1 cellular context compared by ENCODE assay signal in the genomic region with DNA sequence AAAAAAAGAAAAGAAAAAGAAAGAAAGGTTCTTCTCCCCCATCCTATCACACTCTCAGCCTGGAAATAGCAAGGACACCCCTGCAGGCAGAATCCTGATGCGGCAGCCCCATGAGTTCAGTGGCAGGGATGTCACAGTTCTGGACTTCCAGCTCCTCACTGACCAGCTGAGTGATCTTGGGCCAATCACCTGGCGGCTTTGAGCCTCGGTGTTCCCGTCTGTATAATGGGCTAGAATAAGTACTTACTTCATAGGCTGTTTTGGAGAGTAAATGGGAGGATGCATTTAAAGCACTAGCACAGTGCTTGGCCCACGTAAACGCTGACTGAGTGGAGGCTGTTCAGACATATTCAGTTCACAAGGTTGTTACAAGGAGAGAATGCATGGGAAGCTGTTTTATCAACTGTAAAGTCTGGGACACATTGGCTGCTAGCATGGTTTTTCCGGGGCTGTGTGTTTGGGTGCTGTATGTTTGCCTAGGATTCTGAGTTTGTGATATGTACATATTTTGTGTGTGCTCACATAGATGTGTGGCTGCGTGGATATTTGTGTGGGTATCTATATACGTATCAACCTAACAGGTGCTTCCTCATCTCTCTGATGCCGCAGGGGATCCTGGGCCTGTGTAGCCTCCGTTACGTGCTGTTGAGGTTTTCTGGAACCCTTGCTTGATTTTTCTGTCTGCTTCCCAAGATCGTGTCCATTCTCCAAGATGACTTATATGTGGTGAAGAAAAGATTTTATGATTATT.
A peak's percentile ranks its signal among the peaks of the same experiment; 100 is the strongest.
TF ChIP-seq lines count a peak whose summit lies in the region.

No MANE protein-coding gene starts in this region.

TF ChIP-seq in K562, 482 proteins besides CTCF, POLR2A, EP300 and RAD21:
- TF ChIP-seq ZNF354B (CRISPR knock-in tag; IDR thresholded peaks at IDR 0.05) (no peak), CREBBP (IDR thresholded peaks at IDR 0.05; ENCODE audit: low read depth, low read length) (no peak), HNRNPLL (IDR thresholded peaks at IDR 0.05; ENCODE audit: low read depth, low read length, poor library complexity, severe bottlenecking) (no peak), MTF1 (CRISPR knock-in tag; IDR thresholded peaks at IDR 0.05; ENCODE audit: borderline replicate concordance) (no peak), SRSF7 (optimal IDR thresholded peaks at IDR 0.05; ENCODE audit: low read depth, low read length) (no peak), STAG1 (CRISPR knock-in tag; IDR thresholded peaks at IDR 0.05; ENCODE audit: borderline replicate concordance) (no peak), TSC22D4 (tag; IDR thresholded peaks at IDR 0.05) (no peak), CBX5 (IDR thresholded peaks at IDR 0.05; ENCODE audit: borderline replicate concordance, low read depth) (no peak), ZNF584 (CRISPR knock-in tag; IDR thresholded peaks at IDR 0.05; ENCODE audit: low read depth) (no peak), KDM1A (IDR thresholded peaks at IDR 0.05) (peak; percentile 20 to 47; a peak in 1 of 4 replicates), CBX2 (IDR thresholded peaks at IDR 0.05; ENCODE audit: insufficient read depth, low read length, poor library complexity, severe bottlenecking) (no peak), JUND (IDR thresholded peaks at IDR 0.05; ENCODE audit: borderline replicate concordance, low read depth, low read length) (no peak), JUND (tag; IDR thresholded peaks at IDR 0.05; ENCODE audit: borderline replicate concordance, low read depth, low read length) (no peak), PHF20 (IDR thresholded peaks at IDR 0.05; ENCODE audit: partially characterized antibody) (no peak), CBFB (CRISPR knock-in tag; IDR thresholded peaks at IDR 0.05) (no peak), SMARCB1 (IDR thresholded peaks at IDR 0.05; ENCODE audit: insufficient read length, low read depth) (no peak), BCOR (IDR thresholded peaks at IDR 0.05) (peak; percentile 84), LARP7 (IDR thresholded peaks at IDR 0.05) (no peak), SMARCA5 (IDR thresholded peaks at IDR 0.05) (peak; percentile 65; the same call in 1 of the 2 replicates), ZNF174 (CRISPR knock-in tag; IDR thresholded peaks at IDR 0.05) (no peak), BACH1 (tag; IDR thresholded peaks at IDR 0.05) (no peak), PML (IDR thresholded peaks at IDR 0.05; ENCODE audit: low read length) (no peak), ERF (CRISPR knock-in tag; IDR thresholded peaks at IDR 0.05) (no peak), RBM25 (IDR thresholded peaks at IDR 0.05; ENCODE audit: low read depth, low read length, severe bottlenecking) (peak; percentile 87), HDAC2 (IDR thresholded peaks at IDR 0.05) (peak; percentile 61; the same call in 1 of the 2 replicates)
- TF ChIP-seq, protein P1, sequence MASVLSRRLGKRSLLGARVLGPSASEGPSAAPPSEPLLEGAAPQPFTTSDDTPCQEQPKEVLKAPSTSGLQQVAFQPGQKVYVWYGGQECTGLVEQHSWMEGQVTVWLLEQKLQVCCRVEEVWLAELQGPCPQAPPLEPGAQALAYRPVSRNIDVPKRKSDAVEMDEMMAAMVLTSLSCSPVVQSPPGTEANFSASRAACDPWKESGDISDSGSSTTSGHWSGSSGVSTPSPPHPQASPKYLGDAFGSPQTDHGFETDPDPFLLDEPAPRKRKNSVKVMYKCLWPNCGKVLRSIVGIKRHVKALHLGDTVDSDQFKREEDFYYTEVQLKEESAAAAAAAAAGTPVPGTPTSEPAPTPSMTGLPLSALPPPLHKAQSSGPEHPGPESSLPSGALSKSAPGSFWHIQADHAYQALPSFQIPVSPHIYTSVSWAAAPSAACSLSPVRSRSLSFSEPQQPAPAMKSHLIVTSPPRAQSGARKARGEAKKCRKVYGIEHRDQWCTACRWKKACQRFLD (CRISPR knock-in tag; IDR thresholded peaks at IDR 0.05): no peak
- TF ChIP-seq, protein P2, sequence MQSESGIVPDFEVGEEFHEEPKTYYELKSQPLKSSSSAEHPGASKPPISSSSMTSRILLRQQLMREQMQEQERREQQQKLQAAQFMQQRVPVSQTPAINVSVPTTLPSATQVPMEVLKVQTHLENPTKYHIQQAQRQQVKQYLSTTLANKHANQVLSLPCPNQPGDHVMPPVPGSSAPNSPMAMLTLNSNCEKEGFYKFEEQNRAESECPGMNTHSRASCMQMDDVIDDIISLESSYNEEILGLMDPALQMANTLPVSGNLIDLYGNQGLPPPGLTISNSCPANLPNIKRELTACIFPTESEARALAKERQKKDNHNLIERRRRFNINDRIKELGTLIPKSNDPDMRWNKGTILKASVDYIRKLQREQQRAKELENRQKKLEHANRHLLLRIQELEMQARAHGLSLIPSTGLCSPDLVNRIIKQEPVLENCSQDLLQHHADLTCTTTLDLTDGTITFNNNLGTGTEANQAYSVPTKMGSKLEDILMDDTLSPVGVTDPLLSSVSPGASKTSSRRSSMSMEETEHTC (IDR thresholded peaks at IDR 0.05): no peak
- TF ChIP-seq, protein P3, sequence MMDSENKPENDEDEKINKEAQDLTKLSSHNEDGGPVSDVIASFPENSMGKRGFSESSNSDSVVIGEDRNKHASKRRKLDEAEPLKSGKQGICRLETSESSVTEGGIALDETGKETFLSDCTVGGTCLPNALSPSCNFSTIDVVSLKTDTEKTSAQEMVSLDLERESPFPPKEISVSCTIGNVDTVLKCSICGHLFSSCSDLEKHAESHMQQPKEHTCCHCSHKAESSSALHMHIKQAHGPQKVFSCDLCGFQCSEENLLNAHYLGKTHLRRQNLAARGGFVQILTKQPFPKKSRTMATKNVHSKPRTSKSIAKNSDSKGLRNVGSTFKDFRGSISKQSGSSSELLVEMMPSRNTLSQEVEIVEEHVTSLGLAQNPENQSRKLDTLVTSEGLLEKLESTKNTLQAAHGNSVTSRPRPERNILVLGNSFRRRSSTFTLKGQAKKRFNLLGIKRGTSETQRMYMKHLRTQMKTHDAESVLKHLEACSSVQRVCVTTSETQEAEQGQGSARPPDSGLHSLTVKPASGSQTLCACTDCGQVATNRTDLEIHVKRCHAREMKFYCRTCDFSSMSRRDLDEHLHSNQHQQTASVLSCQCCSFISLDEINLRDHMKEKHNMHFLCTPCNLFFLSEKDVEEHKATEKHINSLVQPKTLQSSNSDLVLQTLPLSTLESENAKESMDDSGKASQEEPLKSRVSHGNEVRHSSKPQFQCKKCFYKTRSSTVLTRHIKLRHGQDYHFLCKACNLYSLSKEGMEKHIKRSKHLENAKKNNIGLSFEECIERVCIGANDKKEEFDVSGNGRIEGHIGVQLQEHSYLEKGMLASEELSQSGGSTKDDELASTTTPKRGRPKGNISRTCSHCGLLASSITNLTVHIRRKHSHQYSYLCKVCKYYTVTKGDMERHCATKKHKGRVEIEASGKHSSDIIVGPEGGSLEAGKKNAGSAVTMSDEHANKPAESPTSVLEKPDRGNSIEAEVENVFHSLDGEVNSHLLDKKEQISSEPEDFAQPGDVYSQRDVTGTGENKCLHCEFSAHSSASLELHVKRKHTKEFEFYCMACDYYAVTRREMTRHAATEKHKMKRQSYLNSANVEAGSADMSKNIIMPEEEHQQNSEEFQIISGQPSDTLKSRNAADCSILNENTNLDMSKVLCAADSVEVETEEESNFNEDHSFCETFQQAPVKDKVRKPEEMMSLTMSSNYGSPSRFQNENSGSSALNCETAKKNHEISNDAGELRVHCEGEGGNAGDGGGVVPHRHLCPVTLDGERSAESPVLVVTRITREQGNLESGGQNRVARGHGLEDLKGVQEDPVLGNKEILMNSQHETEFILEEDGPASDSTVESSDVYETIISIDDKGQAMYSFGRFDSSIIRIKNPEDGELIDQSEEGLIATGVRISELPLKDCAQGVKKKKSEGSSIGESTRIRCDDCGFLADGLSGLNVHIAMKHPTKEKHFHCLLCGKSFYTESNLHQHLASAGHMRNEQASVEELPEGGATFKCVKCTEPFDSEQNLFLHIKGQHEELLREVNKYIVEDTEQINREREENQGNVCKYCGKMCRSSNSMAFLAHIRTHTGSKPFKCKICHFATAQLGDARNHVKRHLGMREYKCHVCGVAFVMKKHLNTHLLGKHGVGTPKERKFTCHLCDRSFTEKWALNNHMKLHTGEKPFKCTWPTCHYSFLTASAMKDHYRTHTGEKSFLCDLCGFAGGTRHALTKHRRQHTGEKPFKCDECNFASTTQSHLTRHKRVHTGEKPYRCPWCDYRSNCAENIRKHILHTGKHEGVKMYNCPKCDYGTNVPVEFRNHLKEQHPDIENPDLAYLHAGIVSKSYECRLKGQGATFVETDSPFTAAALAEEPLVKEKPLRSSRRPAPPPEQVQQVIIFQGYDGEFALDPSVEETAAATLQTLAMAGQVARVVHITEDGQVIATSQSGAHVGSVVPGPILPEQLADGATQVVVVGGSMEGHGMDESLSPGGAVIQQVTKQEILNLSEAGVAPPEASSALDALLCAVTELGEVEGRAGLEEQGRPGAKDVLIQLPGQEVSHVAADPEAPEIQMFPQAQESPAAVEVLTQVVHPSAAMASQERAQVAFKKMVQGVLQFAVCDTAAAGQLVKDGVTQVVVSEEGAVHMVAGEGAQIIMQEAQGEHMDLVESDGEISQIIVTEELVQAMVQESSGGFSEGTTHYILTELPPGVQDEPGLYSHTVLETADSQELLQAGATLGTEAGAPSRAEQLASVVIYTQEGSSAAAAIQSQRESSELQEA (IDR thresholded peaks at IDR 0.05; ENCODE audit: low read depth): no peak
- TF ChIP-seq, protein P4, sequence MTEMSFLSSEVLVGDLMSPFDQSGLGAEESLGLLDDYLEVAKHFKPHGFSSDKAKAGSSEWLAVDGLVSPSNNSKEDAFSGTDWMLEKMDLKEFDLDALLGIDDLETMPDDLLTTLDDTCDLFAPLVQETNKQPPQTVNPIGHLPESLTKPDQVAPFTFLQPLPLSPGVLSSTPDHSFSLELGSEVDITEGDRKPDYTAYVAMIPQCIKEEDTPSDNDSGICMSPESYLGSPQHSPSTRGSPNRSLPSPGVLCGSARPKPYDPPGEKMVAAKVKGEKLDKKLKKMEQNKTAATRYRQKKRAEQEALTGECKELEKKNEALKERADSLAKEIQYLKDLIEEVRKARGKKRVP (CRISPR knock-in tag; IDR thresholded peaks at IDR 0.05): no peak
- TF ChIP-seq, protein P5, sequence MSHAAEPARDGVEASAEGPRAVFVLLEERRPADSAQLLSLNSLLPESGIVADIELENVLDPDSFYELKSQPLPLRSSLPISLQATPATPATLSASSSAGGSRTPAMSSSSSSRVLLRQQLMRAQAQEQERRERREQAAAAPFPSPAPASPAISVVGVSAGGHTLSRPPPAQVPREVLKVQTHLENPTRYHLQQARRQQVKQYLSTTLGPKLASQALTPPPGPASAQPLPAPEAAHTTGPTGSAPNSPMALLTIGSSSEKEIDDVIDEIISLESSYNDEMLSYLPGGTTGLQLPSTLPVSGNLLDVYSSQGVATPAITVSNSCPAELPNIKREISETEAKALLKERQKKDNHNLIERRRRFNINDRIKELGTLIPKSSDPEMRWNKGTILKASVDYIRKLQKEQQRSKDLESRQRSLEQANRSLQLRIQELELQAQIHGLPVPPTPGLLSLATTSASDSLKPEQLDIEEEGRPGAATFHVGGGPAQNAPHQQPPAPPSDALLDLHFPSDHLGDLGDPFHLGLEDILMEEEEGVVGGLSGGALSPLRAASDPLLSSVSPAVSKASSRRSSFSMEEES (CRISPR knock-in tag; IDR thresholded peaks at IDR 0.05): no peak
- TF ChIP-seq, protein P6, sequence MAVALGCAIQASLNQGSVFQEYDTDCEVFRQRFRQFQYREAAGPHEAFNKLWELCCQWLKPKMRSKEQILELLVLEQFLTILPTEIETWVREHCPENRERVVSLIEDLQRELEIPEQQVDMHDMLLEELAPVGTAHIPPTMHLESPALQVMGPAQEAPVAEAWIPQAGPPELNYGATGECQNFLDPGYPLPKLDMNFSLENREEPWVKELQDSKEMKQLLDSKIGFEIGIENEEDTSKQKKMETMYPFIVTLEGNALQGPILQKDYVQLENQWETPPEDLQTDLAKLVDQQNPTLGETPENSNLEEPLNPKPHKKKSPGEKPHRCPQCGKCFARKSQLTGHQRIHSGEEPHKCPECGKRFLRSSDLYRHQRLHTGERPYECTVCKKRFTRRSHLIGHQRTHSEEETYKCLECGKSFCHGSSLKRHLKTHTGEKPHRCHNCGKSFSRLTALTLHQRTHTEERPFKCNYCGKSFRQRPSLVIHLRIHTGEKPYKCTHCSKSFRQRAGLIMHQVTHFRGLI (CRISPR knock-in tag; IDR thresholded peaks at IDR 0.05): no peak
- TF ChIP-seq, protein P7, sequence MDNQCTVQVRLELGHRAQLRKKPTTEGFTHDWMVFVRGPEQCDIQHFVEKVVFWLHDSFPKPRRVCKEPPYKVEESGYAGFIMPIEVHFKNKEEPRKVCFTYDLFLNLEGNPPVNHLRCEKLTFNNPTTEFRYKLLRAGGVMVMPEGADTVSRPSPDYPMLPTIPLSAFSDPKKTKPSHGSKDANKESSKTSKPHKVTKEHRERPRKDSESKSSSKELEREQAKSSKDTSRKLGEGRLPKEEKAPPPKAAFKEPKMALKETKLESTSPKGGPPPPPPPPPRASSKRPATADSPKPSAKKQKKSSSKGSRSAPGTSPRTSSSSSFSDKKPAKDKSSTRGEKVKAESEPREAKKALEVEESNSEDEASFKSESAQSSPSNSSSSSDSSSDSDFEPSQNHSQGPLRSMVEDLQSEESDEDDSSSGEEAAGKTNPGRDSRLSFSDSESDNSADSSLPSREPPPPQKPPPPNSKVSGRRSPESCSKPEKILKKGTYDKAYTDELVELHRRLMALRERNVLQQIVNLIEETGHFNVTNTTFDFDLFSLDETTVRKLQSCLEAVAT (IDR thresholded peaks at IDR 0.05): no peak
TF ChIP-seq in K562: peak in this region for 5.
